ENCODE assay signal across 8 cellular contexts in the genomic region with DNA sequence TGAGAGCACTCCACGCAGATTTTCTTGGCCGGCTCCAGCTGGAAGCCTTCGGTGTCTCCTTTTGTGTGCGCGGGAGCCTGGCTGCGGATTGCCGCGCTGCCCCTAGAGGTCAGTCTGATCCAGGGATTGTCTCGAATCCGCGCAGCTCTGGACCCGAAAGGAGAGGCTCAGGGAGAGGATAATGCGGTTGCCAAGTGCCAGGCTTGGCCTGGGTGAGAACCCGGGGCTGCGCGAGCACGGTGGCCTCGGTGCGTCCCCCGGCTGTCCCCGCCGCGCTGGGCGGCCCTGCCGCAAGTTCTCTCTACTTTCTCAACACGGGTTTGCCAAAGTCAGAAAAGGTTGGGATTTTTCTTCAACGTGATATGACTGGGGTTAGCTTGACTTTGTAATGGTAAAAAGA.
DNase-seq lines count a peak whose midpoint lies in the region; ATAC-seq and TF ChIP-seq lines count a peak whose summit lies in the region.

No MANE protein-coding gene starts in this region.

- TF ChIP-seq CTCF in GM12875 (IDR thresholded peaks at IDR 0.05; ENCODE audit: borderline replicate concordance, insufficient read depth, low read depth, low read length) (peak; percentile 52), astrocyte of the cerebellum (IDR thresholded peaks at IDR 0.05; ENCODE audit: low read depth, low read length, missing control alignments) (peak; percentile 84), suprapubic skin (IDR thresholded peaks at IDR 0.05) (peak in 1 of 2 donors; percentile 67)

- H3K4me1 ChIP-seq in suprapubic skin = no peaks in the 10 kb centered on the region

- no peaks in the 10 kb centered on the region for H3K36me3 ChIP-seq in suprapubic skin

- ATAC-seq in stimulated activated naive CD8-positive, alpha-beta T cell treated with anti-CD3 and anti-CD28 coated beads, Interleukin-15, Interleukin-2, amounts not matched to agents 100 U/mL and 50 U/mL, for 24 hours = no peak

- in situ Hi-C loops in ACHN (cut with HindIII; ENCODE audit: low pct_ligation_motif_present, low pct_unique_long_range_greater_than_20kb, low sequenced_read_pairs) = no loop called here
- in situ Hi-C loops in astrocyte of the cerebellum (cut with HindIII; ENCODE audit: low sequenced_read_pairs) = no loop called here

- no peak overlapping the region for H3K4me3 ChIP-seq in GM12875 (ENCODE audit: low read depth, low read length)
- H3K4me3 ChIP-seq in astrocyte of the cerebellum (ENCODE audit: low read depth, low read length) = no peak overlapping the region
- no peak overlapping the region for H3K4me3 ChIP-seq in suprapubic skin

- no peak for TF ChIP-seq EP300 in suprapubic skin (IDR thresholded peaks at IDR 0.05)

- H3K27ac ChIP-seq in suprapubic skin = no peak overlapping the region

- DNase-seq in ACHN (peak; percentile 70), NCI-H2196 (lab: John Stamatoyannopoulos, UW; ENCODE audit: unreplicated experiment) (peak; percentile 62), astrocyte of the cerebellum (ENCODE audit: low read depth) (peak; percentile 9), iPS DF 4.7 (ENCODE audit: extremely low read depth, low spot score) (peak; percentile 46), T-helper 9 cell (no peak), suprapubic skin (ENCODE audit: low spot score in 2 of 2) (no peak)
- peak; percentile 13 for DNase-seq in stimulated activated naive CD8-positive, alpha-beta T cell treated with anti-CD3 and anti-CD28 coated beads, Interleukin-15, Interleukin-2, amounts not matched to agents 100 U/mL and 50 U/mL, for 24 hours

- WGBS in suprapubic skin = 8% methylated on average over 24 of the region's 27 CpGs

- no peaks in the 10 kb centered on the region for H3K27me3 ChIP-seq in suprapubic skin

- no peaks in the 10 kb centered on the region for H3K9me3 ChIP-seq in suprapubic skin

- TF ChIP-seq POLR2A in suprapubic skin (IDR thresholded peaks at IDR 0.05) = no peak

Comparison
In these comparisons a context has a peak if more than half of its experiments do, and no peak if none do; other contexts are left out.
1. DNase-seq: peak in ACHN (single experiment), NCI-H2196 (single experiment), astrocyte of the cerebellum (single experiment), iPS DF 4.7 (single experiment) and stimulated activated naive CD8-positive, alpha-beta T cell treated with anti-CD3 and anti-CD28 coated beads, Interleukin-15, Interleukin-2, amounts not matched to agents 100 U/mL and 50 U/mL, for 24 hours (single experiment); none in T-helper 9 cell (single experiment) and suprapubic skin (0 of 2).